2 cellular contexts compared by ENCODE assay signal in genomic region chr10:72238392-72239175, GRCh38.
A peak's percentile ranks its signal among the peaks of the same experiment; 100 is the strongest.
TF ChIP-seq lines count a peak whose summit lies in the region.

No MANE protein-coding gene starts in this region.

TF ChIP-seq in HCT116, 20 proteins besides CTCF, POLR2A, EP300 and RAD21:
- no peak for TF ChIP-seq YY1 (IDR thresholded peaks at IDR 0.05; ENCODE audit: extremely low read depth, insufficient replicate concordance, low read depth, low read length)
- no peak for TF ChIP-seq SP1 (IDR thresholded peaks at IDR 0.05; ENCODE audit: low read depth)
- TF ChIP-seq, protein P1, sequence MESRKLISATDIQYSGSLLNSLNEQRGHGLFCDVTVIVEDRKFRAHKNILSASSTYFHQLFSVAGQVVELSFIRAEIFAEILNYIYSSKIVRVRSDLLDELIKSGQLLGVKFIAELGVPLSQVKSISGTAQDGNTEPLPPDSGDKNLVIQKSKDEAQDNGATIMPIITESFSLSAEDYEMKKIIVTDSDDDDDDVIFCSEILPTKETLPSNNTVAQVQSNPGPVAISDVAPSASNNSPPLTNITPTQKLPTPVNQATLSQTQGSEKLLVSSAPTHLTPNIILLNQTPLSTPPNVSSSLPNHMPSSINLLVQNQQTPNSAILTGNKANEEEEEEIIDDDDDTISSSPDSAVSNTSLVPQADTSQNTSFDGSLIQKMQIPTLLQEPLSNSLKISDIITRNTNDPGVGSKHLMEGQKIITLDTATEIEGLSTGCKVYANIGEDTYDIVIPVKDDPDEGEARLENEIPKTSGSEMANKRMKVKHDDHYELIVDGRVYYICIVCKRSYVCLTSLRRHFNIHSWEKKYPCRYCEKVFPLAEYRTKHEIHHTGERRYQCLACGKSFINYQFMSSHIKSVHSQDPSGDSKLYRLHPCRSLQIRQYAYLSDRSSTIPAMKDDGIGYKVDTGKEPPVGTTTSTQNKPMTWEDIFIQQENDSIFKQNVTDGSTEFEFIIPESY (IDR thresholded peaks at IDR 0.05; ENCODE audit: extremely low read depth, insufficient replicate concordance, low read length): no peak
- no peak for TF ChIP-seq ELF1 (IDR thresholded peaks at IDR 0.05; ENCODE audit: borderline replicate concordance, low read depth)
- TF ChIP-seq POLR2AphosphoS5 (IDR thresholded peaks at IDR 0.05; ENCODE audit: low read depth, low read length): 0 out of 2 replicates have a peak, but pooled peaks have one; percentile 26
- TF ChIP-seq, protein P2, sequence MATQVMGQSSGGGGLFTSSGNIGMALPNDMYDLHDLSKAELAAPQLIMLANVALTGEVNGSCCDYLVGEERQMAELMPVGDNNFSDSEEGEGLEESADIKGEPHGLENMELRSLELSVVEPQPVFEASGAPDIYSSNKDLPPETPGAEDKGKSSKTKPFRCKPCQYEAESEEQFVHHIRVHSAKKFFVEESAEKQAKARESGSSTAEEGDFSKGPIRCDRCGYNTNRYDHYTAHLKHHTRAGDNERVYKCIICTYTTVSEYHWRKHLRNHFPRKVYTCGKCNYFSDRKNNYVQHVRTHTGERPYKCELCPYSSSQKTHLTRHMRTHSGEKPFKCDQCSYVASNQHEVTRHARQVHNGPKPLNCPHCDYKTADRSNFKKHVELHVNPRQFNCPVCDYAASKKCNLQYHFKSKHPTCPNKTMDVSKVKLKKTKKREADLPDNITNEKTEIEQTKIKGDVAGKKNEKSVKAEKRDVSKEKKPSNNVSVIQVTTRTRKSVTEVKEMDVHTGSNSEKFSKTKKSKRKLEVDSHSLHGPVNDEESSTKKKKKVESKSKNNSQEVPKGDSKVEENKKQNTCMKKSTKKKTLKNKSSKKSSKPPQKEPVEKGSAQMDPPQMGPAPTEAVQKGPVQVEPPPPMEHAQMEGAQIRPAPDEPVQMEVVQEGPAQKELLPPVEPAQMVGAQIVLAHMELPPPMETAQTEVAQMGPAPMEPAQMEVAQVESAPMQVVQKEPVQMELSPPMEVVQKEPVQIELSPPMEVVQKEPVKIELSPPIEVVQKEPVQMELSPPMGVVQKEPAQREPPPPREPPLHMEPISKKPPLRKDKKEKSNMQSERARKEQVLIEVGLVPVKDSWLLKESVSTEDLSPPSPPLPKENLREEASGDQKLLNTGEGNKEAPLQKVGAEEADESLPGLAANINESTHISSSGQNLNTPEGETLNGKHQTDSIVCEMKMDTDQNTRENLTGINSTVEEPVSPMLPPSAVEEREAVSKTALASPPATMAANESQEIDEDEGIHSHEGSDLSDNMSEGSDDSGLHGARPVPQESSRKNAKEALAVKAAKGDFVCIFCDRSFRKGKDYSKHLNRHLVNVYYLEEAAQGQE (IDR thresholded peaks at IDR 0.05; ENCODE audit: low read depth): no peak
- TF ChIP-seq JUND (IDR thresholded peaks at IDR 0.05): no peak

TF ChIP-seq in H1, 55 proteins besides CTCF, POLR2A, EP300 and RAD21:
- TF ChIP-seq KDM5A (IDR thresholded peaks at IDR 0.05; ENCODE audit: low read length) (no peak), PHF8 (conservative IDR thresholded peaks at IDR 0.05; ENCODE audit: low read depth, low read length) (no peak), RFX5 (IDR thresholded peaks at IDR 0.05; ENCODE audit: borderline replicate concordance, low read depth, low read length) (no peak), E2F6 (IDR thresholded peaks at IDR 0.05) (no peak)
